Comparison of ENCODE assay signal across 1 cellular context in the genomic region with DNA sequence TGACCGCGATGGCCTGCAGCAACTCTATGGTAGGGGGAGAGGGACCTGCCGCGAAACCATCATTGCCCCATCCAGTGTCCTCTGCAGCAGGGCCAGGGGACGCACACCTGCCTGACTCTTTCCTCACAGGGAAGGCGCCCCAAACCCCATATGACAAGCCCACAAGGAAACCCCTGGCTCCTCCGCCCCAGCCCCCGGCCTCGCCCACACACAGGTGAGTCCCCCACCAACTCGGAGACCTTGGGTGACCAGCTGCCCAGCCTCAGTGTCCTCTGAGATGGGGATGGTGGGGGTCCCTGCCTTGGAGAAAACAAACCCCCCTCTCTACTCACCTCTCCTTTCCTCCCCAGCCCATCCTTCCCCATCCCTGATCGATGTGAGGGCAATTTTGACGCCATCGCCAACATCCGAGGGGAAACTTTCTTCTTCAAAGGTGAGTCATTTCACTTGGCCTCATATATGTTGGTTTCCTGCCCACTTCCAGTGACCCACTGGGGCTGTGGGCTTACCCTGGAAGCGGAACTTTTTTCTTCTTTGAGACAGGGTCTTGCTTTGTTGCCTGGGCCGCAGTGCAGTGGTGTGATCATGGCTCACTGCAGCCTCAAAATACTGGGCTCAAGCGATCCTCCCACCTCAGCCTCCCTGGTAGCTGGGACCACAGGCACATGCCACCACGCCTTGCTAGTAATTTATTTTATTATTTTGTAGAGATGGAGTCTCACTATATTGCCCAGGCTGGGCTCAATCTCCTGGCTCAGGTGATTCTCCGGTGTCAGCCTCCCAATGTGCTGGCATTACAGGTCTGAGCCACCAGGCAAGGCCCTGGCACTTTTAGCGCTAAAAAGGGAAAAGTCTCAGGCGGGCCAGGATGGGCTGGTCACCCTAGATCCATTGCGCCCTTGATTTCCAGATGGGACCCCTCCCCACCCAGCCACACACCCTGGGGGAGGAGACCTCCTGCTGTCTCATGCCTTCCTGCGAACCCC.
TF ChIP-seq lines count a peak whose summit lies in the region.

No MANE protein-coding gene starts in this region.

TF ChIP-seq in GM23338, 12 proteins besides CTCF, POLR2A, EP300 and RAD21:
- TF ChIP-seq, protein P1, sequence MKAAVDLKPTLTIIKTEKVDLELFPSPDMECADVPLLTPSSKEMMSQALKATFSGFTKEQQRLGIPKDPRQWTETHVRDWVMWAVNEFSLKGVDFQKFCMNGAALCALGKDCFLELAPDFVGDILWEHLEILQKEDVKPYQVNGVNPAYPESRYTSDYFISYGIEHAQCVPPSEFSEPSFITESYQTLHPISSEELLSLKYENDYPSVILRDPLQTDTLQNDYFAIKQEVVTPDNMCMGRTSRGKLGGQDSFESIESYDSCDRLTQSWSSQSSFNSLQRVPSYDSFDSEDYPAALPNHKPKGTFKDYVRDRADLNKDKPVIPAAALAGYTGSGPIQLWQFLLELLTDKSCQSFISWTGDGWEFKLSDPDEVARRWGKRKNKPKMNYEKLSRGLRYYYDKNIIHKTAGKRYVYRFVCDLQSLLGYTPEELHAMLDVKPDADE (IDR thresholded peaks at IDR 0.05) = no peak
- no peak for TF ChIP-seq EZH2 (IDR thresholded peaks at IDR 0.05; ENCODE audit: low read depth, unreplicated experiment)
- no peak for TF ChIP-seq ZNF114 (CRISPR knock-in tag; IDR thresholded peaks at IDR 0.05)
- no peak for TF ChIP-seq REST (IDR thresholded peaks at IDR 0.05; ENCODE audit: unreplicated experiment)
- TF ChIP-seq JUNB (IDR thresholded peaks at IDR 0.05; ENCODE audit: unreplicated experiment) = no peak
- no peak for TF ChIP-seq NANOG (IDR thresholded peaks at IDR 0.05; ENCODE audit: borderline replicate concordance)
